In genomic region chr5:171226864-171227263, GRCh38 we compare ENCODE assay signal across 21 cellular contexts.
DNase-seq lines count a peak whose midpoint lies in the region; ATAC-seq, FAIRE-seq and TF ChIP-seq lines count a peak whose summit lies in the region.
"Had no signal": no experiment of that assay in that cellular context is flagged by ENCODE, and none has a peak within 500 bp of the region (broad histone marks: within the 10 kb centered on the region; RNA-seq: fewer than 3 reads in every experiment).

No MANE protein-coding gene starts in this region.

- peak; percentile 57 for FAIRE-seq in GM18507 (lab: Jason Lieb, UNC)
- FAIRE-seq: H54, K562 had no signal

- intact Hi-C loops in lower leg skin (cut with DNase I; ENCODE audit: low total_unique reads) = no loop called here
- intact Hi-C loops in activated naive CD4-positive, alpha-beta T cell treated with anti-CD3 and anti-CD28 coated beads for 36 hours (cut with micrococcal nuclease) = no loop called here

- TF ChIP-seq CTCF in fibroblast of pulmonary artery (IDR thresholded peaks at IDR 0.05; ENCODE audit: low read length, missing control alignments) (no peak), lower leg skin (IDR thresholded peaks at IDR 0.05) (no peak)

- H3K4me3 ChIP-seq in fibroblast of pulmonary artery (replicated peaks; ENCODE audit: low read depth, low read length) = no peak overlapping the region
- no peak overlapping the region for H3K4me3 ChIP-seq in lower leg skin (ENCODE audit: low read depth, poor library complexity, severe bottlenecking)
- H3K4me3 ChIP-seq: K562, Peyer's patch had no signal

- TF ChIP-seq POLR2A in lower leg skin (IDR thresholded peaks at IDR 0.05) = no peak

- H3K9me3 Mint-ChIP-seq in activated naive CD4-positive, alpha-beta T cell treated with anti-CD3 and anti-CD28 coated beads for 36 hours = no peaks in the 10 kb centered on the region
- H3K9me3 Mint-ChIP-seq: CD4-positive, alpha-beta T cell had no signal

- CTCF ChIA-PET in activated naive CD4-positive, alpha-beta T cell treated with anti-CD3 and anti-CD28 coated beads for 36 hours (lab: Charles Lee) = no interaction called here

- H3K4me3 Mint-ChIP-seq in activated naive CD4-positive, alpha-beta T cell treated with anti-CD3 and anti-CD28 coated beads for 36 hours = no peak overlapping the region
- H3K4me3 Mint-ChIP-seq: B cell; CD4-positive, alpha-beta T cell had no signal

- no peaks in the 10 kb centered on the region for H3K36me3 Mint-ChIP-seq in activated naive CD4-positive, alpha-beta T cell treated with anti-CD3 and anti-CD28 coated beads for 36 hours (ENCODE audit: low read depth)

- H3K27ac Mint-ChIP-seq in activated naive CD4-positive, alpha-beta T cell treated with anti-CD3 and anti-CD28 coated beads for 36 hours = no peak overlapping the region
- H3K27ac Mint-ChIP-seq: B cell; CD4-positive, alpha-beta T cell had no signal

- ATAC-seq in GM21423 (IDR thresholded peaks at IDR 0.05; ENCODE audit: unreplicated experiment) (peak; percentile 69), HG03139 (IDR thresholded peaks at IDR 0.05; ENCODE audit: unreplicated experiment) (peak; percentile 50), GM21515 (IDR thresholded peaks at IDR 0.05; ENCODE audit: unreplicated experiment) (no peak), GM18498 (IDR thresholded peaks at IDR 0.05; ENCODE audit: unreplicated experiment) (no peak)
- ATAC-seq: K562 had no signal

- DNase-seq in GM18507 (ENCODE audit: extremely low spot score, insufficient read length, low read depth) = no peak
- peak; percentile 7 for DNase-seq in fibroblast of pulmonary artery (ENCODE audit: low read depth)
- DNase-seq in lower leg skin (ENCODE audit: low spot score in 2 of 2) = no peak
- DNase-seq in activated naive CD4-positive, alpha-beta T cell treated with anti-CD3 and anti-CD28 coated beads for 36 hours = no peak
- DNase-seq: Caco-2; CD4-positive, alpha-beta T cell; DMS153; GDM1; NCI-H1092 treated with DMSO at 0.1 percent for 48 hours; NCI-H146; NCI-H2029 treated with DMSO at 0.1 percent for 48 hours; NCI-H2171 treated with DMSO at 0.1 percent for 48 hours; NCI-H446; Peyer's patch had no signal

- no peaks in the 10 kb centered on the region for H3K4me1 Mint-ChIP-seq in activated naive CD4-positive, alpha-beta T cell treated with anti-CD3 and anti-CD28 coated beads for 36 hours (ENCODE audit: low read depth)
- H3K4me1 Mint-ChIP-seq: B cell had no signal

- H3K27me3 Mint-ChIP-seq in activated naive CD4-positive, alpha-beta T cell treated with anti-CD3 and anti-CD28 coated beads for 36 hours (ENCODE audit: low read depth) = peaks cover 6% of the 10 kb centered on the region

- WGBS in lower leg skin, 2 donors = 94 to 96% methylated on average over 1 of the region's 1 CpG

Comparison
In these comparisons a context has a peak if more than half of its experiments do, and no peak if none do; other contexts are left out.
1. ATAC-seq: peak in GM21423 (single experiment) and HG03139 (single experiment); none in GM21515 (single experiment) and GM18498 (single experiment).